ENCODE assay signal across 19 cellular contexts in the genomic region with DNA sequence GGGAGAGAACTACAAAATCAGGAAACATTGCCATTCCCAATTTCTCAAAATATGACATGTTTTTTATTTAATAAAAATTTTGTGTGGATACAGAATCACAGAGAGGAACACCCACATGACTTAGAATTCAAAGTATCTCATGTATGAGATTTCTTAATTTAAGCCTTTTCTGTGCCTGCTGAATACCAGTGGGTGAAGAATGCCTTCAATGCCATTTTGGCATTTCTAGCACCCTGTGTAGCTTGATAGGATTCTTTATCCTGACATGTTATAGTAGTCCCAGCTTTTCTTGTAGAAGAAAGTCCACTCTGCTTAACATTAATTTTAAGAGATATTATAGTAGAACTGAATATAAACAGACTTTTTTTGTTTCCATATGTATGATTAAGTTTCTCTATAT.
"Had no signal": no experiment of that assay in that cellular context is flagged by ENCODE, and none has a peak within 500 bp of the region (broad histone marks: within the 10 kb centered on the region; RNA-seq: fewer than 3 reads in every experiment).

No MANE protein-coding gene starts in this region.

- H3K27ac ChIP-seq: adrenal gland, esophagus muscularis mucosa, lower lobe of right lung, sigmoid colon, thyroid gland had no signal

- H3K36me3 ChIP-seq: adrenal gland, esophagus muscularis mucosa, lower lobe of right lung, sigmoid colon, thyroid gland had no signal

- H3K9me3 ChIP-seq: adrenal gland, esophagus muscularis mucosa, lower lobe of right lung, sigmoid colon, thyroid gland had no signal

- FAIRE-seq: astrocyte, bronchial epithelial cell, urothelium cell line had no signal

- H3K27me3 ChIP-seq: adrenal gland, esophagus muscularis mucosa, sigmoid colon, thyroid gland had no signal

- DNase-seq: activated CD4-positive, alpha-beta T cell treated with anti-CD3 and anti-CD28 coated beads, Interleukin-2, amount 50 U/mL, for 1 hour; activated CD8-positive, alpha-beta memory T cell treated with anti-CD3 and anti-CD28 coated beads, Interleukin-2, amount 50 U/mL, for 4 hours; activated naive CD4-positive, alpha-beta T cell treated with anti-CD3 and anti-CD28 coated beads, Interleukin-2, amount 50 U/mL, for 16 hours; activated T-cell treated with anti-CD3 and anti-CD28 coated beads, Interleukin-2, amount 50 U/mL, for 4 hours; adrenal gland; effector CD8-positive, alpha-beta T cell; lower lobe of right lung; nephron progenitor cell; occipital lobe; posterior cingulate gyrus; sigmoid colon; stimulated activated naive B cell treated with anti-CD40 and anti-IgM and Interleukin-4, amounts not matched to agents 10 μg/mL and 1 μg/mL and 100 μg/mL, for 72 hours; T-helper 1 cell; T1000; thyroid gland had no signal

- H3K4me3 ChIP-seq: adrenal gland, esophagus muscularis mucosa, lower lobe of right lung, sigmoid colon, thyroid gland had no signal
